ENCODE assay signal across 3 cellular contexts in genomic region chr9:97487107-97487506, GRCh38.
TF ChIP-seq lines count a peak whose summit lies in the region.

No MANE protein-coding gene starts in this region.

TF ChIP-seq in SK-N-SH, 30 proteins besides CTCF, POLR2A, EP300 and RAD21 (continued from another document):
- TF ChIP-seq SIN3A (IDR thresholded peaks at IDR 0.05; ENCODE audit: borderline replicate concordance, low read depth, low read length) (no peak), TEAD4 (IDR thresholded peaks at IDR 0.05; ENCODE audit: borderline replicate concordance, insufficient read depth) (no peak), PBX3 (IDR thresholded peaks at IDR 0.05) (no peak)

TF ChIP-seq in SK-N-SH treated with all-trans-retinoic acid at 6 μM for 48 hours, 23 proteins besides CTCF, POLR2A, EP300 and RAD21:
- TF ChIP-seq CSRNP3 (CRISPR knock-in tag; IDR thresholded peaks at IDR 0.05): no peak
- TF ChIP-seq ISL1 (CRISPR knock-in tag; IDR thresholded peaks at IDR 0.05): no peak
- TF ChIP-seq SNAI2 (CRISPR knock-in tag; IDR thresholded peaks at IDR 0.05): no peak
- no peak for TF ChIP-seq PPARA (CRISPR knock-in tag; IDR thresholded peaks at IDR 0.05; ENCODE audit: borderline replicate concordance)
- TF ChIP-seq ZC3H10 (CRISPR knock-in tag; IDR thresholded peaks at IDR 0.05): no peak
- no peak for TF ChIP-seq ARNTL (CRISPR knock-in tag; IDR thresholded peaks at IDR 0.05; ENCODE audit: borderline replicate concordance, low read depth)
- TF ChIP-seq CSDC2 (CRISPR knock-in tag; IDR thresholded peaks at IDR 0.05): no peak
- no peak for TF ChIP-seq POU6F1 (CRISPR knock-in tag; IDR thresholded peaks at IDR 0.05; ENCODE audit: borderline replicate concordance, low read depth)

TF ChIP-seq in endothelial cell of umbilical vein, 7 proteins besides CTCF, POLR2A, EP300 and RAD21 (continued from another document):
- TF ChIP-seq MAX (IDR thresholded peaks at IDR 0.05; ENCODE audit: insufficient read depth, insufficient read length): no peak
